ENCODE assay signal across 8 cellular contexts in the genomic region with DNA sequence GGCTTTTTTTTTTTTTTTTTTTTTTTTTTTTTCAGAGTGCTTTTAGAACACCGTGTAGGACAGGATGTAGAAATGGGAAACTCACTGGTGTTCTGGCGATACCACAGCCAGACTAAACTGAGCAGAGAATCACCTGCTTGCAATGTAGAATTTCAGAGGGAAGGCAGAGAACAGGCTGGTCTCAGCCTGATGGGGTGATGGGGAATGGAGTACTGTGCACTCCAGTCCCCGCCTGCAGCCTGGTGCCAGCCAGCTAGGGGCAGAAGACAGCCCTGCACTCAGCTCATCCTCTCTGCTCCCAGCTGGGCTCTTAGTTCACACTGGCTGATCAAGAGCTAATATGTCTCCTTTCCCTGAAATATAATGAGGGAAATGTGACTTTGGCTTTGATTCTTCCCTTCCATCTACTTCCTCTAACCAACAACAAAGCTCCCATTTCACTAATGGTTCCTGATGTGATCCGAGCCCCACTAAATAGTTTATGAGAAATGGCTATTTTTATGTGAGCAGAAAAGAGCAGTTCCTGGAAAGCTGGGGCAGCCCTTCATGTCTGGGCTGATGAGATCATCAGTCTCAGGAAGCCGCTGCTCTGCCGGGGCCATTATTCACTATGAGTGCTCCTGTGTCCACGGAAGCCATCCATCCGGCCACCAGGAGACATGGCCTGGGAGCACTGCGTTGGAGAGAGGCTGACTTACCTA.
DNase-seq lines count a peak whose midpoint lies in the region; ATAC-seq lines count a peak whose summit lies in the region.

No MANE protein-coding gene starts in this region.

- ATAC-seq in HG02678 (IDR thresholded peaks at IDR 0.05; ENCODE audit: unreplicated experiment), result no peak

- peak; percentile 45 for DNase-seq in DMS 273 (lab: John Stamatoyannopoulos, UW; ENCODE audit: unreplicated experiment)
- DNase-seq in DMS 273 treated with DMSO at 0.1 percent for 48 hours (lab: John Stamatoyannopoulos, UW), result no peak
- peak; percentile 55 for DNase-seq in NCI-H2171 treated with DMSO at 0.1 percent for 48 hours (lab: John Stamatoyannopoulos, UW)
- peak; percentile 70 for DNase-seq in retina
- DNase-seq in T1000 (lab: John Stamatoyannopoulos, UW), result no peak
- DNase-seq in middle frontal gyrus (ENCODE audit: extremely low spot score, low spot score), result no peak

- no peak overlapping the region for H3K4me3 Mint-ChIP-seq in dendritic cell treated with granulocyte-macrophage colony-stimulating factor and Interleukin-4, amounts not matched to agents 40 ng/mL and 50 ng/mL, for 4 days

- intact Hi-C loops in dendritic cell treated with granulocyte-macrophage colony-stimulating factor and Interleukin-4, amounts not matched to agents 40 ng/mL and 50 ng/mL, for 4 days (cut with micrococcal nuclease), result loop anchor here (10.0 kb wide), 1 partner anchor 150 kb away; no protein-coding TSS in a partner anchor

- peak overlapping the region; percentile 86 for H3K27ac Mint-ChIP-seq in dendritic cell treated with granulocyte-macrophage colony-stimulating factor and Interleukin-4, amounts not matched to agents 40 ng/mL and 50 ng/mL, for 4 days

- H3K36me3 Mint-ChIP-seq in dendritic cell treated with granulocyte-macrophage colony-stimulating factor and Interleukin-4, amounts not matched to agents 40 ng/mL and 50 ng/mL, for 4 days (ENCODE audit: low read depth), result no peaks in the 10 kb centered on the region

- H3K27me3 Mint-ChIP-seq in dendritic cell treated with granulocyte-macrophage colony-stimulating factor and Interleukin-4, amounts not matched to agents 40 ng/mL and 50 ng/mL, for 4 days, result peaks cover 54% of the 10 kb centered on the region

- peaks cover 55% of the 10 kb centered on the region for H3K4me1 Mint-ChIP-seq in dendritic cell treated with granulocyte-macrophage colony-stimulating factor and Interleukin-4, amounts not matched to agents 40 ng/mL and 50 ng/mL, for 4 days (ENCODE audit: low read depth)

- no peaks in the 10 kb centered on the region for H3K9me3 Mint-ChIP-seq in dendritic cell treated with granulocyte-macrophage colony-stimulating factor and Interleukin-4, amounts not matched to agents 40 ng/mL and 50 ng/mL, for 4 days

Comparison
In these comparisons a context has a peak if more than half of its experiments do, and no peak if none do; other contexts are left out.
1. DNase-seq: peak in DMS 273 (single experiment), NCI-H2171 treated with DMSO at 0.1 percent for 48 hours (single experiment) and retina (single experiment); none in DMS 273 treated with DMSO at 0.1 percent for 48 hours (single experiment), T1000 (single experiment) and middle frontal gyrus (single experiment).